ENCODE assay signal across 1 cellular context in the genomic region with DNA sequence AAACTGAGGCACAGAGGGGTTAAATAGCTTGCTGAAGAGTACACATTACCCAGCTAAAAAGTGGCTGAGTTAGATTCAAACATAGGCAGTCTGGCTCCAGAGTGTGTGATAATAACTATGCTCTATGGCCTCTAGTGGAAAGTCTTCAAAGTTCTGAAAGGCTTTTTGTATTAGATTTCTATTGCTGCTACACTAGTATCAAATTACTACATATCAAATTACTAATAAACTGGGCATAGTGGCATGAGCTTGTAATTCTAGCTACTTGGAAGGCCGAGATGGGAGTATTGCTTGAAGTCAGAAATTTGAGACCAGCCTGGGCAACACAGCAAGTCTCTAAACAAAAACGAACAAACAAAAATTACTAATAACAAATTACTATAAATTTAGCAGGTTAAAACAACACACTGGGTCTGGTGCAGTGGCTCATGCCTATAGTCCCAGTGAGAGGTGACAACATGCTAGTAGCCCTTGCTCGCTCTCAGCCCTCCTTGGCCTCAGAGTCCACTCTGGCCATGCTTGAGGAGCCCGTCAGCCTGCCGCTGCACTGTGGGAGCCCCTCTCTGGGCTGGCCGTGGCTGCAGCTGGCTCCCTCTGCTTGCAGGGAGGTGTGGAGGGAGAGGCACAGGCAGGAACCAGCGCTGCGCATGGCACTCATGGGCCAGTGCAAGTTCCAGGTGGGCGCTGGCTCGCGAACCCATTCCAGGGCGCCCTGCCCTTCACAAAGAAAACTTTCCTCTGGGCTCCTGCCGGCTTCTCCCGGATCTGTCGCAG.
TF ChIP-seq lines count a peak whose summit lies in the region.

No MANE protein-coding gene starts in this region.

TF ChIP-seq in HepG2, 621 proteins besides CTCF, POLR2A, EP300 and RAD21 (continued from another document):
- TF ChIP-seq, protein P1, sequence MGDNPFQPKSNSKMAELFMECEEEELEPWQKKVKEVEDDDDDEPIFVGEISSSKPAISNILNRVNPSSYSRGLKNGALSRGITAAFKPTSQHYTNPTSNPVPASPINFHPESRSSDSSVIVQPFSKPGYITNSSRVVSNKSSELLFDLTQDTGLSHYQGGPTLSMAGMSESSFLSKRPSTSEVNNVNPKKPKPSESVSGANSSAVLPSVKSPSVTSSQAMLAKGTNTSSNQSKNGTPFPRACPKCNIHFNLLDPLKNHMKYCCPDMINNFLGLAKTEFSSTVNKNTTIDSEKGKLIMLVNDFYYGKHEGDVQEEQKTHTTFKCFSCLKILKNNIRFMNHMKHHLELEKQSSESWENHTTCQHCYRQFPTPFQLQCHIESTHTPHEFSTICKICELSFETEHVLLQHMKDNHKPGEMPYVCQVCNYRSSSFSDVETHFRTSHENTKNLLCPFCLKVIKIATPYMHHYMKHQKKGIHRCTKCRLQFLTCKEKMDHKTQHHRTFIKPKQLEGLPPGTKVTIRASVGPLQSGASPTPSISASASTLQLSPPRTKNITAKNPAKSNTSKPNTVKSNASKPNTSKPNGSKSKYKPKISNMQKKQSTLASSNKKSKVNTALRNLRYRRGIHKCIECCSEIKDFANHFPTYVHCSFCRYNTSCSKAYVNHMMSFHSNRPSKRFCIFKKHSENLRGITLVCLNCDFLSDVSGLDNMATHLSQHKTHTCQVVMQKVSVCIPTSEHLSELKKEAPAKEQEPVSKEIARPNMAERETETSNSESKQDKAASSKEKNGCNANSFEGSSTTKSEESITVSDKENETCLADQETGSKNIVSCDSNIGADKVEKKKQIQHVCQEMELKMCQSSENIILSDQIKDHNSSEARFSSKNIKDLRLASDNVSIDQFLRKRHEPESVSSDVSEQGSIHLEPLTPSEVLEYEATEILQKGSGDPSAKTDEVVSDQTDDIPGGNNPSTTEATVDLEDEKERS (CRISPR knock-in tag; IDR thresholded peaks at IDR 0.05) = no peak
- TF ChIP-seq ZBTB44 (CRISPR knock-in tag; IDR thresholded peaks at IDR 0.05) = no peak
